ENCODE assay signal across 19 cellular contexts in the genomic region with DNA sequence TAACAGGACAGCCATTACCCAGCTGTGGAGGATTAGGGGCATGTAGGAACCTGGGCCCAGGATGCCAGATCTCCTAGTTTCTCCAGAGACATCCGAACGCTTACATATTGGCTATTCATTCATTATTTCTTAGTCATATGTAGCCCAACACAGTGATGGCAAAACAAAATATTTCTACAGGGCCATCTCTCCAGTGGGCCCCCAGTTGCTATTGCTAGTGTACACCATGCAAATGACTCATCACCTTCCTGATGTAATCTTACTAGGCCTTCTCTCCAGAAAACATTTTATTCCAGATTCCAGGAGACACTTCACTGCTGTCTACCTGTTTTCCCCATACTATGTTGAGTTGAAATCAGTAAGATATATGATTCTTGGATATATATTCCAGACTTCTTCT.
DNase-seq lines count a peak whose midpoint lies in the region; ATAC-seq and TF ChIP-seq lines count a peak whose summit lies in the region.
"Had no signal": no experiment of that assay in that cellular context is flagged by ENCODE, and none has a peak within 500 bp of the region (broad histone marks: within the 10 kb centered on the region; RNA-seq: fewer than 3 reads in every experiment).

No MANE protein-coding gene starts in this region.

- no peak overlapping the region for H3K23ac ChIP-seq in mesenchymal stem cell (ENCODE audit: low read length in 2 of 2)

- intact Hi-C loops in CD14-positive monocyte (cut with micrococcal nuclease) = no loop called here

- H3K36me3 Mint-ChIP-seq in CD14-positive monocyte = peaks cover 16 to 19% of the 10 kb centered on the region in 2 donors
- H3K36me3 Mint-ChIP-seq: CD4-positive, alpha-beta memory T cell; IgD-negative memory B cell had no signal

- H3K14ac ChIP-seq in mesenchymal stem cell (ENCODE audit: low read length in 2 of 2) = no peak overlapping the region

- no peak for TF ChIP-seq POLR2A in suprapubic skin (IDR thresholded peaks at IDR 0.05)

- H3K27me3 ChIP-seq in mesenchymal stem cell (ENCODE audit: control insufficient read depth in 1 of 2, insufficient read depth in 1 of 2, low read length in 2 of 2) (no peaks in the 10 kb centered on the region), suprapubic skin (no peaks in the 10 kb centered on the region)

- H3K36me3 ChIP-seq in mesenchymal stem cell (ENCODE audit: control insufficient read depth in 1 of 2, insufficient read depth in 2 of 2, low read depth in 1 of 2, low read length in 2 of 2) = no peaks in the 10 kb centered on the region
- H3K36me3 ChIP-seq in suprapubic skin = no peaks in the 10 kb centered on the region

- no peak overlapping the region for H2BK120ac ChIP-seq in mesenchymal stem cell (ENCODE audit: low read depth, low read length)

- TF ChIP-seq EP300 in suprapubic skin (IDR thresholded peaks at IDR 0.05) = no peak

- H3K9ac ChIP-seq in mesenchymal stem cell (ENCODE audit: low read length) = no peak overlapping the region
- H3K9ac ChIP-seq: SK-N-SH had no signal

- no peak overlapping the region for H3K4me3 Mint-ChIP-seq in CD14-positive monocyte
- H3K4me3 Mint-ChIP-seq: CD4-positive, alpha-beta memory T cell; IgD-negative memory B cell had no signal

- TF ChIP-seq CTCF in CD14-positive monocyte (IDR thresholded peaks at IDR 0.05) = no peak
- no peak for TF ChIP-seq CTCF in choroid plexus epithelial cell (conservative IDR thresholded peaks at IDR 0.05; ENCODE audit: low read depth, low read length)
- no peak for TF ChIP-seq CTCF in suprapubic skin (IDR thresholded peaks at IDR 0.05)

- no peak overlapping the region for H2AFZ ChIP-seq in mesenchymal stem cell (ENCODE audit: low read depth, low read length)

- no peaks in the 10 kb centered on the region for H3K4me1 ChIP-seq in mesenchymal stem cell (ENCODE audit: control insufficient read depth, insufficient read depth, low read depth, low read length)
- H3K4me1 ChIP-seq in suprapubic skin = no peaks in the 10 kb centered on the region

- H3K79me1 ChIP-seq in mesenchymal stem cell (replicated peaks; ENCODE audit: low read length, poor library complexity, severe bottlenecking) = no peaks in the 10 kb centered on the region

- no peak for ATAC-seq in HG02884 (IDR thresholded peaks at IDR 0.05; ENCODE audit: unreplicated experiment)
- ATAC-seq: Right ventricle myocardium inferior had no signal

- H2AK5ac ChIP-seq in mesenchymal stem cell (ENCODE audit: low read length, severe bottlenecking) = no peak overlapping the region

- H3K4me2 ChIP-seq in mesenchymal stem cell (ENCODE audit: low read length, poor library complexity, severe bottlenecking) = no peak overlapping the region
- H3K4me2 ChIP-seq: SK-N-SH had no signal

- DNase-seq in CD14-positive monocyte (ENCODE audit: low spot score) (no peak), NCI-H226 (peak; percentile 64), choroid plexus epithelial cell (ENCODE audit: low read depth) (peak; percentile 74), mesenchymal stem cell (peak; percentile 65), NCI-H524 (lab: John Stamatoyannopoulos, UW) (no peak), NCI-H2196 treated with DMSO at 0.1 percent for 48 hours (lab: John Stamatoyannopoulos, UW; ENCODE audit: unreplicated experiment) (no peak), suprapubic skin (ENCODE audit: low spot score in 2 of 2) (no peak)
- DNase-seq: AML-193; CD4-positive, alpha-beta memory T cell; DND-41; GDM1; NCI-H1092 treated with DMSO at 0.1 percent for 48 hours; NCI-H1694 treated with DMSO at 0.1 percent for 48 hours; NCI-H446; NCI-H774; SK-N-SH had no signal

- H3K27ac Mint-ChIP-seq in CD14-positive monocyte = peak overlapping the region in 6 of 7 donors; percentile 47 to 85 (median 70)
- H3K27ac Mint-ChIP-seq: CD4-positive, alpha-beta memory T cell; IgD-negative memory B cell had no signal

- no peak overlapping the region for H2BK12ac ChIP-seq in mesenchymal stem cell (ENCODE audit: low read length in 2 of 2)

- H4K8ac ChIP-seq in mesenchymal stem cell (ENCODE audit: low read length) = no peak overlapping the region

- H3K4ac ChIP-seq in mesenchymal stem cell (ENCODE audit: low read depth in 1 of 2, low read length in 2 of 2) = no peak overlapping the region

- H3K4me3 ChIP-seq in choroid plexus epithelial cell (ENCODE audit: low read depth, low read length) = no peak overlapping the region
- no peak overlapping the region for H3K4me3 ChIP-seq in mesenchymal stem cell (ENCODE audit: insufficient read depth in 1 of 2, low read depth in 1 of 2, low read length in 2 of 2)
- H3K4me3 ChIP-seq in suprapubic skin = no peak overlapping the region

- H3K9me3 Mint-ChIP-seq in CD14-positive monocyte = peaks cover 5 to 14% (median 6%) of the 10 kb centered on the region in 7 donors

- H3K9me3 ChIP-seq in mesenchymal stem cell (ENCODE audit: control insufficient read depth, low read length) (peaks cover 3% of the 10 kb centered on the region), suprapubic skin (no peaks in the 10 kb centered on the region)
- H3K9me3 ChIP-seq: SK-N-SH had no signal

- no peaks in the 10 kb centered on the region for H3K27me3 Mint-ChIP-seq in CD14-positive monocyte (ENCODE audit: low read depth in 3 of 3)
- H3K27me3 Mint-ChIP-seq: CD4-positive, alpha-beta memory T cell; IgD-negative memory B cell had no signal

- no peak overlapping the region for H4K91ac ChIP-seq in mesenchymal stem cell (ENCODE audit: low read length)

- H2BK5ac ChIP-seq in mesenchymal stem cell (ENCODE audit: low read depth, low read length, poor library complexity, severe bottlenecking) = no peak overlapping the region

- peaks cover 36% of the 10 kb centered on the region for H3K4me1 Mint-ChIP-seq in CD14-positive monocyte
- H3K4me1 Mint-ChIP-seq: CD4-positive, alpha-beta memory T cell; IgD-negative memory B cell had no signal

- H2BK15ac ChIP-seq in mesenchymal stem cell (ENCODE audit: low read depth, poor library complexity, severe bottlenecking) = no peak overlapping the region

- 76% methylated on average over 2 of the region's 2 CpGs for WGBS in mesenchymal stem cell
- 97% methylated on average over 2 of the region's 2 CpGs for WGBS in suprapubic skin

- H3K27ac ChIP-seq in mesenchymal stem cell (ENCODE audit: low read length, poor library complexity, severe bottlenecking) = no peak overlapping the region
- H3K27ac ChIP-seq in suprapubic skin = no peak overlapping the region

- no peak overlapping the region for H3K18ac ChIP-seq in mesenchymal stem cell (ENCODE audit: low read depth in 1 of 2, low read length in 2 of 2)

Comparison
In these comparisons a context has a peak if more than half of its experiments do, and no peak if none do; other contexts are left out.
1. DNase-seq: peak in NCI-H226 (single experiment), choroid plexus epithelial cell (single experiment) and mesenchymal stem cell (single experiment); none in CD14-positive monocyte (single experiment), NCI-H524 (0 of 2), NCI-H2196 treated with DMSO at 0.1 percent for 48 hours (single experiment) and suprapubic skin (0 of 2).